24 cellular contexts compared by ENCODE assay signal in the genomic region with DNA sequence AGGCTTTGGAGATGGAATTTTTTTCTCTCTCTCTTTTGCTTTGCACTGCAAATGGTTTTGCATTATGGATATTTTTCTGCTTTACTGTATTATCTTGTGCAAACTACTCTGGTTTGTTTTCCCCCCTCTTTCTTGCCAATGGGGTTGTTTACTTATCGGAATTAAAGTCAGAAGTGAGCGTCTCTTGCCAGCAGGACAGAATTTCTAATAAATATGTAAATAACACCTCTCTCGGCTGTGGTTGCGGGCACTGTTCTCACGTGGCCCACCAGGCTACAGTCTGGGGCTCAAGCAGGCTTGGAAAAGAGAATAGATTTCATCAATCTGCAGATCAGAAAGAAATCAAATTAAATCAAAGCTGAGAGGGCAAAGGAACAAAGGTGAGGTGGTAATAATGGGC.
A peak's percentile ranks its signal among the peaks of the same experiment; 100 is the strongest.
DNase-seq lines count a peak whose midpoint lies in the region; ATAC-seq and TF ChIP-seq lines count a peak whose summit lies in the region.
"Had no signal": no experiment of that assay in that cellular context is flagged by ENCODE, and none has a peak within 500 bp of the region (broad histone marks: within the 10 kb centered on the region; RNA-seq: fewer than 3 reads in every experiment).

No MANE protein-coding gene starts in this region.

- H3K9me3 ChIP-seq in body of pancreas (no peaks in the 10 kb centered on the region), hepatocyte (ENCODE audit: low read depth) (no peaks in the 10 kb centered on the region)
- H3K9me3 ChIP-seq: A549, BE2C had no signal

- H3K4me1 ChIP-seq in body of pancreas (peaks cover 19% of the 10 kb centered on the region), hepatocyte (ENCODE audit: insufficient read depth) (no peaks in the 10 kb centered on the region)
- H3K4me1 ChIP-seq: A549; BLaER1 treated with 17β-estradiol and CSF1 and Interleukin-3, amounts not matched to agents 10 nM and 100 nM had no signal

- no peak overlapping the region for H2AFZ ChIP-seq in hepatocyte
- H2AFZ ChIP-seq: GM23338 had no signal

- H3K27ac ChIP-seq in body of pancreas: no peak overlapping the region
- no peak overlapping the region for H3K27ac ChIP-seq in hepatocyte
- H3K27ac ChIP-seq: A549; BLaER1 treated with 17β-estradiol and CSF1 and Interleukin-3, amounts not matched to agents 10 nM and 100 nM had no signal

- H3K27me3 ChIP-seq in body of pancreas (no peaks in the 10 kb centered on the region), hepatocyte (no peaks in the 10 kb centered on the region)
- H3K27me3 ChIP-seq: BE2C; BLaER1 treated with 17β-estradiol and CSF1 and Interleukin-3, amounts not matched to agents 10 nM and 100 nM had no signal

- H3K4me2 ChIP-seq in hepatocyte: no peak overlapping the region
- H3K4me2 ChIP-seq: A549; BLaER1 treated with 17β-estradiol and CSF1 and Interleukin-3, amounts not matched to agents 10 nM and 100 nM; GM23338 had no signal

- no peaks in the 10 kb centered on the region for H3K79me2 ChIP-seq in hepatocyte

- H3K9me2 ChIP-seq in hepatocyte (replicated peaks; ENCODE audit: insufficient read depth): no peaks in the 10 kb centered on the region

- intact Hi-C loops in body of pancreas (cut with DNase I) (no loop called here), left cardiac atrium (cut with DNase I) (no loop called here)

- DNase-seq in NCI-H1092 treated with DMSO at 0.1 percent for 48 hours (lab: John Stamatoyannopoulos, UW) (peak; percentile 49), NCI-H1092 (lab: John Stamatoyannopoulos, UW) (no peak), NCI-H146 (lab: John Stamatoyannopoulos, UW) (peak; percentile 65), NCI-H526 treated with DMSO at 0.1 percent for 48 hours (lab: John Stamatoyannopoulos, UW) (peak; percentile 38), body of pancreas (peak in 2 of 4 donors; percentile 23 to 25), RPMI8226 (no peak), hepatocyte (ENCODE audit: low spot score) (no peak), left cardiac atrium (no peak)
- DNase-seq: 8988T; ACHN; AML-193; BE2C; Calu3; CD4-positive, alpha-beta T cell; CD8-positive, alpha-beta memory T cell; DMS53; EL; GDM1; H9 had no signal

- TF ChIP-seq CTCF in body of pancreas (IDR thresholded peaks at IDR 0.05): peak in 1 of 7 experiments; percentile 1
- no peak for TF ChIP-seq CTCF in hepatocyte (IDR thresholded peaks at IDR 0.05; ENCODE audit: poor library complexity)

- peak; percentile 53 for ATAC-seq in body of pancreas
- no peak for ATAC-seq in left cardiac atrium
- ATAC-seq: A549, GM12878, GM23338, HCT116 had no signal

- no peaks in the 10 kb centered on the region for H3K36me3 ChIP-seq in body of pancreas (replicated peaks in 1 of 2; ENCODE audit: insufficient read depth in 1 of 2, low read depth in 2 of 2)
- no peaks in the 10 kb centered on the region for H3K36me3 ChIP-seq in hepatocyte (replicated peaks; ENCODE audit: insufficient read depth, low read depth)
- H3K36me3 ChIP-seq: BE2C; BLaER1 treated with 17β-estradiol and CSF1 and Interleukin-3, amounts not matched to agents 10 nM and 100 nM had no signal

- 21 to 29% methylated on average over 5 of the region's 5 CpGs for WGBS in body of pancreas, 2 donors
- WGBS in hepatocyte (ENCODE audit: low lambda C conversion rate, missing lambda C conversion rate): 70% methylated on average over 5 of the region's 5 CpGs

- no peaks in the 10 kb centered on the region for H4K20me1 ChIP-seq in hepatocyte (ENCODE audit: insufficient read depth, poor library complexity, severe bottlenecking)
- H4K20me1 ChIP-seq: BLaER1 treated with 17β-estradiol and CSF1 and Interleukin-3, amounts not matched to agents 10 nM and 100 nM had no signal

- H3K4me3 ChIP-seq in body of pancreas: no peak overlapping the region
- no peak overlapping the region for H3K4me3 ChIP-seq in hepatocyte
- H3K4me3 ChIP-seq: A549; BLaER1 treated with 17β-estradiol and CSF1 and Interleukin-3, amounts not matched to agents 10 nM and 100 nM; GM12878; GM23338 had no signal

- no peak for TF ChIP-seq POLR2A in body of pancreas (IDR thresholded peaks at IDR 0.05)

Comparison
In these comparisons a context has a peak if more than half of its experiments do, and no peak if none do; other contexts are left out.
1. DNase-seq: peak in NCI-H1092 treated with DMSO at 0.1 percent for 48 hours (single experiment), NCI-H146 (single experiment) and NCI-H526 treated with DMSO at 0.1 percent for 48 hours (single experiment); none in NCI-H1092 (single experiment), RPMI8226 (single experiment), hepatocyte (single experiment) and left cardiac atrium (single experiment).